In genomic region chr3:170585937-170586310, GRCh38 we compare ENCODE assay signal across 10 cellular contexts. TPM values are rescaled to one million over a fixed set of nuclear protein-coding genes. Genes with fewer than 3 reads are reported as not detected.
DNase-seq lines count a peak whose midpoint lies in the region; ATAC-seq and TF ChIP-seq lines count a peak whose summit lies in the region.
"Had no signal": no experiment of that assay in that cellular context is flagged by ENCODE, and none has a peak within 500 bp of the region (broad histone marks: within the 10 kb centered on the region; RNA-seq: fewer than 3 reads in every experiment).

Gene SLC7A14, minus strand, starts transcription at chr3:170586075. Its CDS starts 59,139 bp downstream, at chr3:170526936.

- no peak for TF ChIP-seq CTCF in fibroblast of mammary gland (conservative IDR thresholded peaks at IDR 0.05; ENCODE audit: control insufficient read depth, insufficient read depth, low read depth, low read length)

- DNase-seq in GM23248, result peak; percentile 37
- peak; percentile 62 for DNase-seq in NCI-H345 (lab: John Stamatoyannopoulos, UW)
- no peak for DNase-seq in fibroblast of mammary gland (ENCODE audit: low read depth)
- DNase-seq in NAMALWA (ENCODE audit: low spot score), result no peak
- DNase-seq in stimulated activated CD8-positive, alpha-beta memory T cell treated with anti-CD3 and anti-CD28 coated beads, Interleukin-4, amount 100 ng/mL, for 48 hours, result no peak
- no peak for DNase-seq in stimulated activated CD4-positive, alpha-beta T cell treated with anti-CD3 and anti-CD28 coated beads, Interleukin-12 subunit alpha, Interleukin-12 subunit beta, amount 100 ng/mL, for 4 hours
- DNase-seq: activated T-cell treated with anti-CD3 and anti-CD28 coated beads, Interleukin-2, amount 50 U/mL, for 24 hours had no signal

- in situ Hi-C loops in GM23248 (cut with MboI), result no loop called here

- H3K4me2 ChIP-seq in GM23248 (ENCODE audit: unreplicated experiment), result peak within 1 kb of the TSS; percentile 72

- WGBS in GM23248 (ENCODE audit: low coverage in 1 of 2, low lambda C conversion rate in 2 of 2, missing lambda C conversion rate in 2 of 2), 2 experiments, result 19 to 41% methylated on average over 3 to 12 of the region's 12 CpGs

- no peaks in the 10 kb centered on the region for H4K20me1 ChIP-seq in GM23248 (ENCODE audit: insufficient read depth)

- H3K4me3 ChIP-seq in GM23248 (peak within 1 kb of the TSS; percentile 63), fibroblast of mammary gland (ENCODE audit: control insufficient read depth, low read depth, low read length) (peak within 1 kb of the TSS; percentile 36), neuron (ENCODE audit: low read length) (peak within 1 kb of the TSS; percentile 30)
- H3K4me3 ChIP-seq: GM12878 had no signal

- H3K36me3 ChIP-seq in GM23248 (ENCODE audit: low read depth) (no peaks in the 10 kb centered on the region), neuron (ENCODE audit: insufficient read depth, low read length) (no peaks in the 10 kb centered on the region)

- H3K27ac ChIP-seq in GM23248, result no peak within 1 kb of the TSS

- H2AFZ ChIP-seq in GM23248, result peak within 1 kb of the TSS; percentile 34
- peak within 1 kb of the TSS; percentile 60 for H2AFZ ChIP-seq in neuron (ENCODE audit: low read depth, low read length)

- no peaks in the 10 kb centered on the region for H3K9me2 ChIP-seq in GM23248 (ENCODE audit: insufficient read depth)

- ATAC-seq in HG02763 (IDR thresholded peaks at IDR 0.05; ENCODE audit: unreplicated experiment), result no peak
- ATAC-seq: GM12878 had no signal

- H3K9me3 ChIP-seq in GM23248 (ENCODE audit: low read depth) (no peaks in the 10 kb centered on the region), neuron (ENCODE audit: low read length) (peaks cover 2% of the 10 kb centered on the region)

- H3K27me3 ChIP-seq in GM23248 (replicated peaks; ENCODE audit: insufficient read depth) (peaks cover 36% of the 10 kb centered on the region), neuron (ENCODE audit: insufficient read depth, low read length) (peaks cover 42% of the 10 kb centered on the region)

- no peak within 1 kb of the TSS for H3K9ac ChIP-seq in GM23248

- H3K79me2 ChIP-seq in GM23248 (ENCODE audit: insufficient read depth), result no peaks in the 10 kb centered on the region

- no peaks in the 10 kb centered on the region for H3F3A ChIP-seq in GM23248 (ENCODE audit: insufficient read depth)

- H3K4me1 ChIP-seq in GM23248 (ENCODE audit: insufficient read depth) (peaks cover 3% of the 10 kb centered on the region; the same call in 1 of the 2 replicates), neuron (ENCODE audit: insufficient read depth, low read length) (peaks cover 9% of the 10 kb centered on the region)

RNA-seq across cellular contexts. Expression of gene SLC7A14, which starts in this region (rescaled TPM):
- under 0.01 TPM in 1 of 2 replicates, not detected in the other for total RNA-seq in GM23248 (2014; rRNA removed; shearing (Covaris generic))
- polyA plus RNA-seq in GM23248 (2016; fragmentation: Nextera tagmentation; extraction: Ambion mirVana), result 0.05 and 0.06 TPM in 2 replicates
- total RNA-seq: GM12878 had no signal
- polyA plus RNA-seq: GM12878 had no signal

Comparison
In these comparisons a context has a peak if more than half of its experiments do, and no peak if none do; other contexts are left out.
1. Peak in DNase-seq, H3K4me3 ChIP-seq and H3K4me2 ChIP-seq in GM23248; RNA of the gene not detected or under 1 TPM.